Comparison of ENCODE assay signal across 13 cellular contexts in genomic region chr14:32010561-32011188, GRCh38.
DNase-seq lines count a peak whose midpoint lies in the region; ATAC-seq and TF ChIP-seq lines count a peak whose summit lies in the region.
"Had no signal": no experiment of that assay in that cellular context is flagged by ENCODE, and none has a peak within 500 bp of the region (broad histone marks: within the 10 kb centered on the region; RNA-seq: fewer than 3 reads in every experiment).

No MANE protein-coding gene starts in this region.

- no peaks in the 10 kb centered on the region for H3K9me2 ChIP-seq in GM23248 (ENCODE audit: insufficient read depth)
- no peaks in the 10 kb centered on the region for H3K9me2 ChIP-seq in PC-3 (replicated peaks; ENCODE audit: low read length)

- H3K4me2 ChIP-seq in GM23248 (ENCODE audit: unreplicated experiment) (peak overlapping the region; percentile 11), PC-3 (ENCODE audit: low read length) (peak overlapping the region; percentile 73)

- 76 to 77% methylated on average over 7 of the region's 7 CpGs for WGBS in GM23248 (ENCODE audit: low coverage in 1 of 2, low lambda C conversion rate in 2 of 2, missing lambda C conversion rate in 2 of 2), 2 experiments

- intact Hi-C loops in PC-3 (cut with micrococcal nuclease): loop anchor here (2.0 kb wide), 1 partner anchor 118 kb away; no protein-coding TSS in a partner anchor

- ATAC-seq in PC-3 (peak; percentile 71), HG03354 (IDR thresholded peaks at IDR 0.05; ENCODE audit: poor library complexity, severe bottlenecking, unreplicated experiment) (no peak), HG03045 (IDR thresholded peaks at IDR 0.05; ENCODE audit: unreplicated experiment) (no peak)

- H3K9ac ChIP-seq in GM23248 (no peak overlapping the region), PC-3 (ENCODE audit: low read length) (peak overlapping the region; percentile 63)

- no TSS peak for BruUV-seq in PC-3 (replicated peaks; lab: Mats Ljungman, UMichigan)

- H3K27me3 ChIP-seq in GM23248 (replicated peaks; ENCODE audit: insufficient read depth) (no peaks in the 10 kb centered on the region), PC-3 (ENCODE audit: low read length) (no peaks in the 10 kb centered on the region)
- H3K27me3 ChIP-seq: Peyer's patch had no signal

- H4K20me1 ChIP-seq in GM23248 (ENCODE audit: insufficient read depth) (no peaks in the 10 kb centered on the region), PC-3 (ENCODE audit: low read length) (no peaks in the 10 kb centered on the region)

- POLR2A ChIA-PET in PC-3 (lab: Charles Lee; ENCODE audit: unreplicated experiment): no interaction called here

- DNase-seq in GM23248 (peak; percentile 81), PC-3 (peak; percentile 95), epithelial cell of esophagus (ENCODE audit: low read depth) (peak; percentile 68), renal cortical epithelial cell (ENCODE audit: low read depth) (peak; percentile 75)
- no peak for DNase-seq in activated CD4-positive, alpha-beta T cell treated with anti-CD3 and anti-CD28 coated beads for 1 hour
- DNase-seq: activated CD4-positive, alpha-beta T cell treated with anti-CD3 and anti-CD28 coated beads, Interleukin-2, amount 10 ng/mL, durations not matched to agents 7 days and 5 days; endodermal cell; GDM1; H9; NCI-H1694 had no signal

- H2AFZ ChIP-seq in GM23248: no peak overlapping the region
- no peak overlapping the region for H2AFZ ChIP-seq in PC-3 (ENCODE audit: low read length)

- CTCF ChIA-PET in PC-3 (lab: Charles Lee): interaction anchor here (0.6 to 1.0 kb wide), 2 partner anchors 244 to 248 kb away, joined by 3 read pairs; no protein-coding TSS in a partner anchor

- H3K9me3 ChIP-seq in GM23248 (ENCODE audit: low read depth) (no peaks in the 10 kb centered on the region), PC-3 (ENCODE audit: low read length) (no peaks in the 10 kb centered on the region)
- H3K9me3 ChIP-seq: Peyer's patch had no signal

- H3K79me2 ChIP-seq in GM23248 (ENCODE audit: insufficient read depth) (no peaks in the 10 kb centered on the region), PC-3 (ENCODE audit: low read length) (no peaks in the 10 kb centered on the region)

- H3K4me3 ChIP-seq in GM23248 (no peak overlapping the region), PC-3 (ENCODE audit: low read length) (peak overlapping the region; percentile 15; the same call in 1 of the 2 replicates), epithelial cell of esophagus (ENCODE audit: low read length) (no peak overlapping the region)
- H3K4me3 ChIP-seq: Peyer's patch had no signal

- peaks cover 25% of the 10 kb centered on the region for H3F3A ChIP-seq in GM23248 (ENCODE audit: insufficient read depth)
- H3F3A ChIP-seq in PC-3 (ENCODE audit: low read length, unreplicated experiment): no peaks in the 10 kb centered on the region

- H3K36me3 ChIP-seq in GM23248 (ENCODE audit: low read depth) (no peaks in the 10 kb centered on the region), PC-3 (ENCODE audit: low read depth, low read length) (no peaks in the 10 kb centered on the region)
- H3K36me3 ChIP-seq: Peyer's patch had no signal

- in situ Hi-C loops in GM23248 (cut with MboI): no loop called here

- H3K4me1 ChIP-seq in GM23248 (ENCODE audit: insufficient read depth): peaks cover 20% of the 10 kb centered on the region
- H3K4me1 ChIP-seq in PC-3 (ENCODE audit: insufficient read depth, low read length): peaks cover 58% of the 10 kb centered on the region
- H3K4me1 ChIP-seq: Peyer's patch had no signal

- H3K27ac ChIP-seq in GM23248: peak overlapping the region; percentile 25
- H3K27ac ChIP-seq in PC-3 (ENCODE audit: low read length): peak overlapping the region; percentile 88
- H3K27ac ChIP-seq: Peyer's patch had no signal

- TF ChIP-seq CTCF in PC-3 (conservative IDR thresholded peaks at IDR 0.05; ENCODE audit: low read depth, low read length) (no peak), epithelial cell of esophagus (IDR thresholded peaks at IDR 0.05; ENCODE audit: insufficient read depth, low read depth, low read length, missing control alignments) (no peak)
